Comparison of ENCODE assay signal across 8 cellular contexts in genomic region chr10:91043173-91043910, GRCh38.
DNase-seq lines count a peak whose midpoint lies in the region; ATAC-seq and TF ChIP-seq lines count a peak whose summit lies in the region.

No MANE protein-coding gene starts in this region.

- no peak overlapping the region for H3K27ac Mint-ChIP-seq in naive thymus-derived CD8-positive, alpha-beta T cell

- DNase-seq in Right ventricle myocardium inferior (ENCODE audit: missing footprints) (no peak), cardiac septum (ENCODE audit: low spot score) (no peak), SK-N-DZ (ENCODE audit: low spot score) (peak; percentile 28), heart left ventricle (peak in 1 of 5 donors; percentile 10), upper lobe of right lung (no peak), inferior parietal cortex (ENCODE audit: extremely low spot score) (no peak)
- DNase-seq in naive thymus-derived CD8-positive, alpha-beta T cell = no peak

- H3K36me3 ChIP-seq in heart left ventricle (no peaks in the 10 kb centered on the region), upper lobe of right lung (no peaks in the 10 kb centered on the region)

- H3K27me3 ChIP-seq in heart left ventricle = no peaks in the 10 kb centered on the region
- H3K27me3 ChIP-seq in upper lobe of right lung = no peaks in the 10 kb centered on the region

- H3K9me3 Mint-ChIP-seq in naive thymus-derived CD8-positive, alpha-beta T cell = peaks cover 0 to 2% (median 0%) of the 10 kb centered on the region in 9 donors

- TF ChIP-seq POLR2A in heart left ventricle (IDR thresholded peaks at IDR 0.05) = no peak

- POLR2A ChIA-PET in naive thymus-derived CD8-positive, alpha-beta T cell (lab: Charles Lee) = no interaction called here

- intact Hi-C loops in Right ventricle myocardium inferior (cut with DNase I) (loop anchor here (1.0 to 5.0 kb wide), 3 partner anchors 34 to 208 kb away; no protein-coding TSS in a partner anchor), cardiac septum (cut with DNase I) (loop anchor here (5.0 kb wide), 1 partner anchor 204 kb away; no protein-coding TSS in a partner anchor), heart left ventricle (cut with DNase I) (loop anchor here in 9 of 10 donors (1.0 to 10.0 kb wide), 8 partner anchors 44 to 211 kb away; no protein-coding TSS in a partner anchor), upper lobe of right lung (cut with DNase I) (no loop called here)

- 48 to 51% (median 49%) methylated on average over 8 of the region's 8 CpGs for whole genome bisulfite sequencing in heart left ventricle, 4 donors

- H3K27ac ChIP-seq in heart left ventricle (no peak overlapping the region), upper lobe of right lung (no peak overlapping the region)

- no peak overlapping the region for H3K4me3 Mint-ChIP-seq in naive thymus-derived CD8-positive, alpha-beta T cell

- peaks cover 0 to 4% (median 0%) of the 10 kb centered on the region in 4 donors for H3K4me1 Mint-ChIP-seq in naive thymus-derived CD8-positive, alpha-beta T cell

- TF ChIP-seq CTCF in heart left ventricle (IDR thresholded peaks at IDR 0.05) = peak; percentile 22 to 66 (median 56)
- peak; percentile 51 for TF ChIP-seq CTCF in upper lobe of right lung (IDR thresholded peaks at IDR 0.05)

- H3K4me3 ChIP-seq in heart left ventricle (no peak overlapping the region), upper lobe of right lung (no peak overlapping the region)

- H3K27me3 Mint-ChIP-seq in naive thymus-derived CD8-positive, alpha-beta T cell = peaks cover 0 to 6% (median 4%) of the 10 kb centered on the region in 5 donors

- H3K9me3 ChIP-seq in heart left ventricle (no peaks in the 10 kb centered on the region), upper lobe of right lung (no peaks in the 10 kb centered on the region)

- ATAC-seq in Right ventricle myocardium inferior (peak; percentile 88), heart left ventricle (peak; percentile 79 to 91 (median 89)), upper lobe of right lung (peak; percentile 51), GM19351 (IDR thresholded peaks at IDR 0.05; ENCODE audit: unreplicated experiment) (no peak)
- no peak for ATAC-seq in naive thymus-derived CD8-positive, alpha-beta T cell

- H3K4me1 ChIP-seq in heart left ventricle = peaks cover 0 to 21% (median 0%) of the 10 kb centered on the region in 12 donors
- H3K4me1 ChIP-seq in upper lobe of right lung = no peaks in the 10 kb centered on the region

- peaks cover 0 to 2% (median 0%) of the 10 kb centered on the region in 3 donors for H3K36me3 Mint-ChIP-seq in naive thymus-derived CD8-positive, alpha-beta T cell

Comparison
In these comparisons a context has a peak if more than half of its experiments do, and no peak if none do; other contexts are left out.
1. ATAC-seq: peak in Right ventricle myocardium inferior (single experiment), heart left ventricle (4 of 4) and upper lobe of right lung (single experiment); none in GM19351 (single experiment) and naive thymus-derived CD8-positive, alpha-beta T cell (0 of 2).